ENCODE assay signal across 20 cellular contexts in the genomic region with DNA sequence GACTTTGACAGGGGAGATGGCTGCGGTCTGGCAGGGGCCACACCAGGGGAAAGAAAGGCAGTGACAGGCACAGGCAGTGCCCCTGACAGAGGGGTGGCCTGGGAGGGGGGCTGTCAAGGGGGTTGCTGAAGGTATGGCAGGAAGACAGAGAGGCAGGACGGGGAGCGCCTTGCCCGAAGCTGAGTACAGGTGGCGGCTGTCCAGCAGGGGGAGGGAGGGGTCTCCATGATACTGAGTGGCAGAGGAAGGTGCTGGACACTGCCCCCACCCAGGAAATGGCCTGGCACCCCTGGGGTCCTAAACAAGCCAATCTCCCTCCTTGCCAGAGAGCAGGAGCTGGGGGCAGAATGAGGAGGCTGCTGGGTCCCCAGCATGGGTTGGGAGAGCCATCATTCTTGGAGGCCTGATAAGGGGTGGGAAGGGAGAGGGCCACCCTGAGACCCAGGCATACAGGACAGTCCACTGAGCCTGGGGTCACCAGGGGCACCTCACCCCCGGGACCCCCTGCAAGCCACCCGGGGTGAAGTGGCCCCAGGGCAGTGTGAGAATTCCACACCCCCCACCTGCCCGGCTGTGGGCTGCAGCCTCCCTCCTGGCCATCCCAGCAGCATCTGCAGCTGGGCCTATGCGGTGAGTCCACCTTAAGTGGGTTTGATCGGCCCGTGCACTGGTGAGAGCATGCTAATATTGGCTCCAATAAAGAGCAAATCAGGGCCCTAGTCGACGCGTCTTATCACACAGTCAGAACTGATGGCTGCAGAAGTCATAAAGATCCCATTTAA.
"Had no signal": no experiment of that assay in that cellular context is flagged by ENCODE, and none has a peak within 500 bp of the region (broad histone marks: within the 10 kb centered on the region; RNA-seq: fewer than 3 reads in every experiment).

No MANE protein-coding gene starts in this region.

- H3K4me1 Mint-ChIP-seq: activated CD4-positive, alpha-beta T cell treated with anti-CD3 and anti-CD28 coated beads, Interleukin-2, amount 10 ng/mL, durations not matched to agents 24 days and 14 days had no signal

- ATAC-seq: activated naive CD4-positive, alpha-beta T cell treated with anti-CD3 and anti-CD28 coated beads, Interleukin-2, amount 50 U/mL, for 72 hours; activated T-cell treated with anti-CD3 and anti-CD28 coated beads, Interleukin-2, amount 50 U/mL, for 72 hours; body of pancreas; gastroesophageal sphincter had no signal

- H3K36me3 Mint-ChIP-seq: activated naive CD4-positive, alpha-beta T cell treated with anti-CD3 and anti-CD28 coated beads, Interleukin-2, amount 50 U/mL, for 72 hours had no signal

- H3K27me3 Mint-ChIP-seq: activated B cell treated with CpG ODN at 0.5 μM for 24 hours; activated CD4-positive, alpha-beta T cell treated with anti-CD3 and anti-CD28 coated beads, Interleukin-2, amount 10 ng/mL, durations not matched to agents 24 days and 14 days had no signal

- H3K9me3 ChIP-seq: body of pancreas, gastroesophageal sphincter, tibial nerve, uterus had no signal

- H3K9me3 Mint-ChIP-seq: activated CD4-positive, alpha-beta T cell treated with anti-CD3 and anti-CD28 coated beads, Interleukin-2, amount 10 ng/mL, durations not matched to agents 24 days and 14 days; activated naive CD4-positive, alpha-beta T cell treated with anti-CD3 and anti-CD28 coated beads, Interleukin-2, amount 50 U/mL, for 72 hours; activated T-cell treated with anti-CD3 and anti-CD28 coated beads, Interleukin-2, amount 50 U/mL, for 72 hours had no signal

- H3K36me3 ChIP-seq: gastroesophageal sphincter, tibial nerve, uterus had no signal

- H3K27ac ChIP-seq: body of pancreas, epithelial cell of prostate, gastroesophageal sphincter, tibial nerve, uterus had no signal

- H3K27me3 ChIP-seq: uterus had no signal

- H3K4me3 ChIP-seq: body of pancreas, gastroesophageal sphincter, tibial nerve, uterus had no signal

- H3K4me1 ChIP-seq: uterus had no signal

- H3K4me3 Mint-ChIP-seq: activated B cell treated with CpG ODN at 0.5 μM for 24 hours; activated CD4-positive, alpha-beta T cell treated with anti-CD3 and anti-CD28 coated beads, Interleukin-2, amount 10 ng/mL, durations not matched to agents 24 days and 14 days; activated T-cell treated with anti-CD3 and anti-CD28 coated beads, Interleukin-2, amount 50 U/mL, for 72 hours had no signal

- H3K27ac Mint-ChIP-seq: activated B cell treated with CpG ODN at 0.5 μM for 24 hours; activated CD4-positive, alpha-beta T cell treated with anti-CD3 and anti-CD28 coated beads, Interleukin-2, amount 10 ng/mL, durations not matched to agents 24 days and 14 days; activated naive CD4-positive, alpha-beta T cell treated with anti-CD3 and anti-CD28 coated beads, Interleukin-2, amount 50 U/mL, for 72 hours; activated T-cell treated with anti-CD3 and anti-CD28 coated beads, Interleukin-2, amount 50 U/mL, for 72 hours; nephron had no signal

- DNase-seq: activated B cell treated with CpG ODN at 0.5 μM for 24 hours; activated CD4-positive, alpha-beta T cell treated with anti-CD3 and anti-CD28 coated beads, Interleukin-2, amount 10 ng/mL, durations not matched to agents 24 days and 14 days; activated CD8-positive, alpha-beta memory T cell treated with anti-CD3 and anti-CD28 coated beads, Interleukin-2, amount 50 U/mL, for 48 hours; activated gamma-delta T cell; activated T-cell treated with anti-CD3 and anti-CD28 coated beads, Interleukin-2, amount 50 U/mL, for 72 hours; body of pancreas; effector memory CD4-positive, alpha-beta T cell; islet precursor cell; mesendoderm; small intestine; stimulated activated CD4-positive, alpha-beta T cell treated with anti-CD3 and anti-CD28 coated beads, Interleukin-4, amount 100 ng/mL, for 4 hours; stimulated activated CD8-positive, alpha-beta memory T cell treated with anti-CD3 and anti-CD28 coated beads, Interleukin-4, amount 100 ng/mL, for 48 hours; stimulated activated naive CD4-positive, alpha-beta T cell treated with Interleukin-2 at 50 U/mL for 16 hours; T-helper 2 cell; uterus had no signal
